1 cellular context compared by ENCODE assay signal in genomic region chr2:2271471-2271941, GRCh38.
TF ChIP-seq lines count a peak whose summit lies in the region.

No MANE protein-coding gene starts in this region.

TF ChIP-seq in SK-N-SH, 30 proteins besides CTCF, POLR2A, EP300 and RAD21 (continued from another document):
- TF ChIP-seq FOSL2 (IDR thresholded peaks at IDR 0.05; ENCODE audit: borderline replicate concordance, low read depth) (0 out of 2 replicates have a peak, but pooled peaks have one; percentile 10), NFIC (IDR thresholded peaks at IDR 0.05; ENCODE audit: borderline replicate concordance) (no peak), PBX3 (IDR thresholded peaks at IDR 0.05) (peak; percentile 48), GABPA (IDR thresholded peaks at IDR 0.05; ENCODE audit: low read depth) (no peak), TCF12 (IDR thresholded peaks at IDR 0.05) (peak; percentile 61), GATA2 (CRISPR knock-in tag; IDR thresholded peaks at IDR 0.05) (peak; percentile 14; the same call in 1 of the 2 replicates), POLR2AphosphoS5 (IDR thresholded peaks at IDR 0.05; ENCODE audit: low read depth, low read length) (no peak), RCOR1 (IDR thresholded peaks at IDR 0.05; ENCODE audit: low read length) (peak; percentile 59; the same call in 1 of the 2 replicates), USF1 (IDR thresholded peaks at IDR 0.05; ENCODE audit: borderline replicate concordance, low read depth) (no peak), SMC3 (IDR thresholded peaks at IDR 0.05; ENCODE audit: low read depth, low read length) (peak; percentile 14; the same call in 1 of the 2 replicates), MXI1 (IDR thresholded peaks at IDR 0.05; ENCODE audit: low read depth, low read length) (no peak), NRF1 (IDR thresholded peaks at IDR 0.05; ENCODE audit: low read depth, low read length) (no peak), CHD2 (IDR thresholded peaks at IDR 0.05; ENCODE audit: low read length, partially characterized antibody) (peak; percentile 75), FOXM1 (IDR thresholded peaks at IDR 0.05; ENCODE audit: low read depth) (no peak), ELF1 (IDR thresholded peaks at IDR 0.05) (no peak), FOXJ3 (CRISPR knock-in tag; IDR thresholded peaks at IDR 0.05) (0 out of 2 replicates have a peak, but pooled peaks have one; percentile 51)
- TF ChIP-seq, protein P1, sequence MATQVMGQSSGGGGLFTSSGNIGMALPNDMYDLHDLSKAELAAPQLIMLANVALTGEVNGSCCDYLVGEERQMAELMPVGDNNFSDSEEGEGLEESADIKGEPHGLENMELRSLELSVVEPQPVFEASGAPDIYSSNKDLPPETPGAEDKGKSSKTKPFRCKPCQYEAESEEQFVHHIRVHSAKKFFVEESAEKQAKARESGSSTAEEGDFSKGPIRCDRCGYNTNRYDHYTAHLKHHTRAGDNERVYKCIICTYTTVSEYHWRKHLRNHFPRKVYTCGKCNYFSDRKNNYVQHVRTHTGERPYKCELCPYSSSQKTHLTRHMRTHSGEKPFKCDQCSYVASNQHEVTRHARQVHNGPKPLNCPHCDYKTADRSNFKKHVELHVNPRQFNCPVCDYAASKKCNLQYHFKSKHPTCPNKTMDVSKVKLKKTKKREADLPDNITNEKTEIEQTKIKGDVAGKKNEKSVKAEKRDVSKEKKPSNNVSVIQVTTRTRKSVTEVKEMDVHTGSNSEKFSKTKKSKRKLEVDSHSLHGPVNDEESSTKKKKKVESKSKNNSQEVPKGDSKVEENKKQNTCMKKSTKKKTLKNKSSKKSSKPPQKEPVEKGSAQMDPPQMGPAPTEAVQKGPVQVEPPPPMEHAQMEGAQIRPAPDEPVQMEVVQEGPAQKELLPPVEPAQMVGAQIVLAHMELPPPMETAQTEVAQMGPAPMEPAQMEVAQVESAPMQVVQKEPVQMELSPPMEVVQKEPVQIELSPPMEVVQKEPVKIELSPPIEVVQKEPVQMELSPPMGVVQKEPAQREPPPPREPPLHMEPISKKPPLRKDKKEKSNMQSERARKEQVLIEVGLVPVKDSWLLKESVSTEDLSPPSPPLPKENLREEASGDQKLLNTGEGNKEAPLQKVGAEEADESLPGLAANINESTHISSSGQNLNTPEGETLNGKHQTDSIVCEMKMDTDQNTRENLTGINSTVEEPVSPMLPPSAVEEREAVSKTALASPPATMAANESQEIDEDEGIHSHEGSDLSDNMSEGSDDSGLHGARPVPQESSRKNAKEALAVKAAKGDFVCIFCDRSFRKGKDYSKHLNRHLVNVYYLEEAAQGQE (IDR thresholded peaks at IDR 0.05; ENCODE audit: low read depth, low read length): no peak
- TF ChIP-seq, protein P2, sequence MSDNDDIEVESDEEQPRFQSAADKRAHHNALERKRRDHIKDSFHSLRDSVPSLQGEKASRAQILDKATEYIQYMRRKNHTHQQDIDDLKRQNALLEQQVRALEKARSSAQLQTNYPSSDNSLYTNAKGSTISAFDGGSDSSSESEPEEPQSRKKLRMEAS (IDR thresholded peaks at IDR 0.05; ENCODE audit: low read depth): 0 out of 2 replicates have a peak, but pooled peaks have one; percentile 33
